Comparison of ENCODE assay signal across 19 cellular contexts in genomic region chr3:119981386-119981785, GRCh38.
"Had no signal": no experiment of that assay in that cellular context is flagged by ENCODE, and none has a peak within 500 bp of the region (broad histone marks: within the 10 kb centered on the region; RNA-seq: fewer than 3 reads in every experiment).

No MANE protein-coding gene starts in this region.

- H3K4me3 Mint-ChIP-seq: mesothelial cell of epicardium; naive thymus-derived CD8-positive, alpha-beta T cell had no signal

- H3K27me3 Mint-ChIP-seq: naive B cell; naive thymus-derived CD8-positive, alpha-beta T cell had no signal

- H3K27ac ChIP-seq: coronary artery, dorsolateral prefrontal cortex, esophagus muscularis mucosa, foreskin keratinocyte, gastroesophageal sphincter, heart right ventricle, left lung, lower lobe of right lung had no signal

- DNase-seq: dermis blood vessel endothelial cell; dorsolateral prefrontal cortex; effector CD4-positive, alpha-beta T cell; effector memory CD4-positive, alpha-beta T cell; foreskin keratinocyte; heart right ventricle; hippocampal formation; left cardiac atrium; left lung; left ventricle myocardium superior; lower lobe of right lung; mesenchymal stem cell; mucosa of descending colon; naive B cell; naive thymus-derived CD8-positive, alpha-beta T cell had no signal

- H3K27ac Mint-ChIP-seq: mesothelial cell of epicardium, naive B cell had no signal
